Comparison of ENCODE assay signal across 2 cellular contexts in genomic region chr14:61585598-61586538, GRCh38.
TF ChIP-seq lines count a peak whose summit lies in the region.

No MANE protein-coding gene starts in this region.

TF ChIP-seq in liver, 16 proteins besides CTCF, POLR2A, EP300 and RAD21:
- TF ChIP-seq ZBTB33 (IDR thresholded peaks at IDR 0.05) = no peak
- peak; percentile 37 for TF ChIP-seq SP1 (IDR thresholded peaks at IDR 0.05)
- TF ChIP-seq REST (IDR thresholded peaks at IDR 0.05) = peak; percentile 56
- TF ChIP-seq NR2F2 (IDR thresholded peaks at IDR 0.05) = peak; percentile 46

TF ChIP-seq in HepG2, 621 proteins besides CTCF, POLR2A, EP300 and RAD21 (continued from another document):
- TF ChIP-seq PRDM4 (CRISPR knock-in tag; IDR thresholded peaks at IDR 0.05; ENCODE audit: borderline replicate concordance) (no peak), TMF1 (CRISPR knock-in tag; IDR thresholded peaks at IDR 0.05; ENCODE audit: low read depth) (no peak)
